ENCODE assay signal across 19 cellular contexts in the genomic region with DNA sequence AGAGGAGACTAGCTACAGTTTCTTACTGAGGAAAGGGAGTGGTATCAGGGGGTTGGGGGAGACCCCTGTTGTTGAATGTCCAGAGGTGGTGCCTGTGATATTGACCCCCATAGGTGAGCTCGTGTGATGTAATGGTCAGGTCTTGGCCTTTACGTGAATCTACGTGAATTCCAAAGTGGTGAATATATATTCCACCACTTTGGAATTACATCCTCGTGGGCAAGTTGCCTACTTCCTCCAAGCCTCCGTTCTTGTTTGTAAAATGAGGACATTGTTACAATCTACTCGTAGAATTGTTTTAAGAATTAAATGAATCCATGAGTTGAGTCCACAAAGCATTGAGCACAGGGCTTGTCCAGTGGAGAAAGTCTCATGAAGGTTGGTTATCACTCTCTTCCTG. TPM values are rescaled to one million over a fixed set of nuclear protein-coding genes. Genes with fewer than 3 reads are reported as not detected.
DNase-seq lines count a peak whose midpoint lies in the region; ATAC-seq and TF ChIP-seq lines count a peak whose summit lies in the region.
"Had no signal": no experiment of that assay in that cellular context is flagged by ENCODE, and none has a peak within 500 bp of the region (broad histone marks: within the 10 kb centered on the region; RNA-seq: fewer than 3 reads in every experiment).

No MANE protein-coding gene starts in this region.

- no peak overlapping the region for H3K4me3 Mint-ChIP-seq in activated T-cell treated with anti-CD3 and anti-CD28 coated beads, Interleukin-2, amount 50 U/mL, for 24 hours
- H3K4me3 Mint-ChIP-seq in activated T-cell treated with anti-CD3 and anti-CD28 coated beads, Interleukin-2, amount 50 U/mL, for 4 hours: no peak overlapping the region
- no peak overlapping the region for H3K4me3 Mint-ChIP-seq in activated T-helper 1 cell treated with anti-CD3 and anti-CD28 coated beads, Interleukin-12 subunit alpha, Interleukin-12 subunit beta, Interleukin-2, Interleukin-4 antibody, amounts not matched to agents 30 ng/mL and 10 ng/mL and 1 ng/mL, durations not matched to agents 14 hours and 24 hours and 36 hours
- H3K4me3 Mint-ChIP-seq: CD8-positive, alpha-beta T cell had no signal

- H3K36me3 Mint-ChIP-seq in activated T-cell treated with anti-CD3 and anti-CD28 coated beads, Interleukin-2, amount 50 U/mL, for 24 hours (ENCODE audit: low read depth): peaks cover 52% of the 10 kb centered on the region
- peaks cover 31% of the 10 kb centered on the region for H3K36me3 Mint-ChIP-seq in activated T-cell treated with anti-CD3 and anti-CD28 coated beads, Interleukin-2, amount 50 U/mL, for 4 hours (ENCODE audit: insufficient read depth)
- peaks cover 41% of the 10 kb centered on the region for H3K36me3 Mint-ChIP-seq in activated T-helper 1 cell treated with anti-CD3 and anti-CD28 coated beads, Interleukin-12 subunit alpha, Interleukin-12 subunit beta, Interleukin-2, Interleukin-4 antibody, amounts not matched to agents 30 ng/mL and 10 ng/mL and 1 ng/mL, durations not matched to agents 14 hours and 24 hours and 36 hours (ENCODE audit: low read depth)
- H3K36me3 Mint-ChIP-seq: CD8-positive, alpha-beta T cell had no signal

- intact Hi-C loops in activated T-helper 1 cell treated with anti-CD3 and anti-CD28 coated beads, Interleukin-12 subunit alpha, Interleukin-12 subunit beta, Interleukin-2, Interleukin-4 antibody, amounts not matched to agents 30 ng/mL and 10 ng/mL and 1 ng/mL, durations not matched to agents 14 hours and 24 hours and 36 hours (cut with micrococcal nuclease): no loop called here

- no peak for ATAC-seq in activated T-cell treated with anti-CD3 and anti-CD28 coated beads, Interleukin-2, amount 50 U/mL, for 4 hours
- ATAC-seq in GM18511 (IDR thresholded peaks at IDR 0.05; ENCODE audit: unreplicated experiment) (no peak), GM18907 (IDR thresholded peaks at IDR 0.05; ENCODE audit: unreplicated experiment) (no peak)
- ATAC-seq: A549; CD8-positive, alpha-beta T cell; HCT116 had no signal

- peak overlapping the region; percentile 75 for H3K27ac Mint-ChIP-seq in activated T-cell treated with anti-CD3 and anti-CD28 coated beads, Interleukin-2, amount 50 U/mL, for 24 hours
- H3K27ac Mint-ChIP-seq in activated T-helper 1 cell treated with anti-CD3 and anti-CD28 coated beads, Interleukin-12 subunit alpha, Interleukin-12 subunit beta, Interleukin-2, Interleukin-4 antibody, amounts not matched to agents 30 ng/mL and 10 ng/mL and 1 ng/mL, durations not matched to agents 14 hours and 24 hours and 36 hours: peak overlapping the region; percentile 72
- H3K27ac Mint-ChIP-seq: CD8-positive, alpha-beta T cell; IgD-negative memory B cell had no signal

- H3K27me3 Mint-ChIP-seq in activated T-cell treated with anti-CD3 and anti-CD28 coated beads, Interleukin-2, amount 50 U/mL, for 24 hours: peaks cover 8% of the 10 kb centered on the region
- H3K27me3 Mint-ChIP-seq in activated T-cell treated with anti-CD3 and anti-CD28 coated beads, Interleukin-2, amount 50 U/mL, for 4 hours (ENCODE audit: low read depth): peaks cover 5% of the 10 kb centered on the region
- H3K27me3 Mint-ChIP-seq in activated T-helper 1 cell treated with anti-CD3 and anti-CD28 coated beads, Interleukin-12 subunit alpha, Interleukin-12 subunit beta, Interleukin-2, Interleukin-4 antibody, amounts not matched to agents 30 ng/mL and 10 ng/mL and 1 ng/mL, durations not matched to agents 14 hours and 24 hours and 36 hours (ENCODE audit: insufficient read depth): no peaks in the 10 kb centered on the region
- H3K27me3 Mint-ChIP-seq: IgD-negative memory B cell had no signal

- DNase-seq in activated T-cell treated with anti-CD3 and anti-CD28 coated beads, Interleukin-2, amount 50 U/mL, for 24 hours: no peak
- DNase-seq in activated T-cell treated with anti-CD3 and anti-CD28 coated beads, Interleukin-2, amount 50 U/mL, for 4 hours: no peak
- DNase-seq in LNCaP clone FGC (ENCODE audit: low read depth): peak; percentile 22
- DNase-seq in activated T-helper 1 cell treated with anti-CD3 and anti-CD28 coated beads, Interleukin-12 subunit alpha, Interleukin-12 subunit beta, Interleukin-2, Interleukin-4 antibody, amounts not matched to agents 30 ng/mL and 10 ng/mL and 1 ng/mL, durations not matched to agents 14 hours and 24 hours and 36 hours (ENCODE audit: low spot score): no peak
- peak; percentile 27 for DNase-seq in mucosa of gallbladder (ENCODE audit: low spot score)
- DNase-seq: CD8-positive, alpha-beta T cell; DMS79; GOT3; Karpas-422; NCI-H1694 treated with DMSO at 0.1 percent for 48 hours; OCI-M1; SHP77 treated with DMSO at 0.1 percent for 48 hours had no signal

- H3K4me1 Mint-ChIP-seq in activated T-cell treated with anti-CD3 and anti-CD28 coated beads, Interleukin-2, amount 50 U/mL, for 24 hours (ENCODE audit: low read depth): peaks cover 76% of the 10 kb centered on the region
- peaks cover 72% of the 10 kb centered on the region for H3K4me1 Mint-ChIP-seq in activated T-cell treated with anti-CD3 and anti-CD28 coated beads, Interleukin-2, amount 50 U/mL, for 4 hours (ENCODE audit: low read depth)
- H3K4me1 Mint-ChIP-seq in activated T-helper 1 cell treated with anti-CD3 and anti-CD28 coated beads, Interleukin-12 subunit alpha, Interleukin-12 subunit beta, Interleukin-2, Interleukin-4 antibody, amounts not matched to agents 30 ng/mL and 10 ng/mL and 1 ng/mL, durations not matched to agents 14 hours and 24 hours and 36 hours (ENCODE audit: low read depth): peaks cover 69% of the 10 kb centered on the region

- peaks cover 17% of the 10 kb centered on the region for H3K9me3 Mint-ChIP-seq in activated T-cell treated with anti-CD3 and anti-CD28 coated beads, Interleukin-2, amount 50 U/mL, for 24 hours
- peaks cover 15% of the 10 kb centered on the region for H3K9me3 Mint-ChIP-seq in activated T-cell treated with anti-CD3 and anti-CD28 coated beads, Interleukin-2, amount 50 U/mL, for 4 hours
- peaks cover 32% of the 10 kb centered on the region for H3K9me3 Mint-ChIP-seq in activated T-helper 1 cell treated with anti-CD3 and anti-CD28 coated beads, Interleukin-12 subunit alpha, Interleukin-12 subunit beta, Interleukin-2, Interleukin-4 antibody, amounts not matched to agents 30 ng/mL and 10 ng/mL and 1 ng/mL, durations not matched to agents 14 hours and 24 hours and 36 hours

- no peak overlapping the region for H3K4me3 ChIP-seq in LNCaP clone FGC (ENCODE audit: low read depth, low read length)
- H3K4me3 ChIP-seq: A549, BLaER1 had no signal

- TF ChIP-seq CTCF in LNCaP clone FGC (IDR thresholded peaks at IDR 0.05; ENCODE audit: control insufficient read depth, extremely low read depth, insufficient read depth): no peak

RNA-seq across cellular contexts. Expression of a gene that starts 47.3 kb away (rescaled TPM):
- total RNA-seq in activated T-cell treated with anti-CD3 and anti-CD28 coated beads, Interleukin-2, amount 50 U/mL, for 4 hours: 10 to 100 TPM in 1 of 3 donors, 1 to 10 TPM in 2; 8.1 to 19.3 (median 8.4) TPM
- total RNA-seq in activated T-helper 1 cell treated with anti-CD3 and anti-CD28 coated beads, Interleukin-12 subunit alpha, Interleukin-12 subunit beta, Interleukin-2, Interleukin-4 antibody, amounts not matched to agents 30 ng/mL and 10 ng/mL and 1 ng/mL, durations not matched to agents 14 hours and 24 hours and 36 hours: 26.0 and 27.5 TPM in 2 replicates
- 42.9 TPM for total RNA-seq in mucosa of gallbladder
- total RNA-seq: NCI-H460 had no signal

Comparison
In these comparisons a context has a peak if more than half of its experiments do, and no peak if none do; other contexts are left out.
1. DNase-seq: peak in LNCaP clone FGC (single experiment) and mucosa of gallbladder (single experiment); none in activated T-cell treated with anti-CD3 and anti-CD28 coated beads, Interleukin-2, amount 50 U/mL, for 24 hours (single experiment), activated T-cell treated with anti-CD3 and anti-CD28 coated beads, Interleukin-2, amount 50 U/mL, for 4 hours (single experiment) and activated T-helper 1 cell treated with anti-CD3 and anti-CD28 coated beads, Interleukin-12 subunit alpha, Interleukin-12 subunit beta, Interleukin-2, Interleukin-4 antibody, amounts not matched to agents 30 ng/mL and 10 ng/mL and 1 ng/mL, durations not matched to agents 14 hours and 24 hours and 36 hours (single experiment).